ENCODE assay signal across 11 cellular contexts in genomic region chr10:126569513-126570447, GRCh38.
DNase-seq lines count a peak whose midpoint lies in the region; ATAC-seq and TF ChIP-seq lines count a peak whose summit lies in the region.
"Had no signal": no experiment of that assay in that cellular context is flagged by ENCODE, and none has a peak within 500 bp of the region (broad histone marks: within the 10 kb centered on the region; RNA-seq: fewer than 3 reads in every experiment).

No MANE protein-coding gene starts in this region.

- peaks cover 2% of the 10 kb centered on the region for H3K36me3 Mint-ChIP-seq in chondrocyte (ENCODE audit: low read depth)
- H3K36me3 Mint-ChIP-seq: CD8-positive, alpha-beta memory T cell had no signal

- H3K4me1 Mint-ChIP-seq in chondrocyte (ENCODE audit: low read depth) = peaks cover 29% of the 10 kb centered on the region
- H3K4me1 Mint-ChIP-seq: activated CD4-positive, alpha-beta memory T cell treated with anti-CD3 and anti-CD28 coated beads, Interleukin-2, amount 10 ng/mL, durations not matched to agents 7 days and 5 days; CD8-positive, alpha-beta memory T cell had no signal

- no peaks in the 10 kb centered on the region for H3K9me3 Mint-ChIP-seq in chondrocyte (ENCODE audit: low read depth)

- DNase-seq in AG08395 (ENCODE audit: low spot score) = peak; percentile 69
- DNase-seq in M059J (ENCODE audit: low read depth) = peak; percentile 84
- no peak for DNase-seq in chondrocyte (ENCODE audit: low spot score)
- DNase-seq in myocyte (ENCODE audit: low read depth) = peak; percentile 40
- no peak for DNase-seq in cerebellar cortex (ENCODE audit: low spot score)
- no peak for DNase-seq in NCI-H1930 (lab: John Stamatoyannopoulos, UW)
- DNase-seq in NCI-H69 (lab: John Stamatoyannopoulos, UW) = no peak
- DNase-seq: activated CD4-positive, alpha-beta memory T cell treated with anti-CD3 and anti-CD28 coated beads, Interleukin-2, amount 10 ng/mL, durations not matched to agents 7 days and 5 days; CD8-positive, alpha-beta memory T cell; NCI-H1105 had no signal

- H3K4me3 Mint-ChIP-seq in chondrocyte (ENCODE audit: unreplicated experiment) = peak overlapping the region; percentile 66
- H3K4me3 Mint-ChIP-seq: activated CD4-positive, alpha-beta memory T cell treated with anti-CD3 and anti-CD28 coated beads, Interleukin-2, amount 10 ng/mL, durations not matched to agents 7 days and 5 days; CD8-positive, alpha-beta memory T cell had no signal

- no peaks in the 10 kb centered on the region for H3K27me3 Mint-ChIP-seq in chondrocyte (ENCODE audit: low read depth)
- H3K27me3 Mint-ChIP-seq: activated CD4-positive, alpha-beta memory T cell treated with anti-CD3 and anti-CD28 coated beads, Interleukin-2, amount 10 ng/mL, durations not matched to agents 7 days and 5 days had no signal

- peak overlapping the region; percentile 98 for H3K27ac Mint-ChIP-seq in chondrocyte (ENCODE audit: unreplicated experiment)
- H3K27ac Mint-ChIP-seq: activated CD4-positive, alpha-beta memory T cell treated with anti-CD3 and anti-CD28 coated beads, Interleukin-2, amount 10 ng/mL, durations not matched to agents 7 days and 5 days; CD8-positive, alpha-beta memory T cell had no signal

- ATAC-seq in HG02642 (IDR thresholded peaks at IDR 0.05; ENCODE audit: poor library complexity, unreplicated experiment) = no peak

- TF ChIP-seq CTCF in chondrocyte (IDR thresholded peaks at IDR 0.05) = no peak

Comparison
In these comparisons a context has a peak if more than half of its experiments do, and no peak if none do; other contexts are left out.
1. DNase-seq: peak in AG08395 (single experiment), M059J (single experiment) and myocyte (single experiment); none in chondrocyte (single experiment), cerebellar cortex (single experiment), NCI-H1930 (0 of 2) and NCI-H69 (single experiment).